In the genomic region with DNA sequence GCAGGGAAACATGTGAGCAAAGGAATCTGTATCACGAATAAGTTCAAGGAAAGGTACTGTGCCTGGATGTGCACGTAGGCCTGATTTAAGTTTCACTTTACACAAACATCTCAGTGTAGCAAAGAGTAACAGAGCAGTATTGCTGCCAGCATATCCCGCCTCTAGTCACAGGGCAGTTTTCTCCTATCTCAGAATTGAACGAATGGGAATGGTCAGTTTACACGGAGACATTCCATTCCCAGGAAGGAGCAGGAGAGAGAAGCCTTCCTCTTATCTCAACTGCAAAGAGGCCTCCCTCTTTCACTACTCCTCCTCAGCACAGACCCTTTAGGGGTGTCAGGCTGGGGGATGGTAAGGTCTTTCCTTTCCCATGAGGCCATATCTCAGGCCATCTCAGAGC, we compare ENCODE assay signal across 7 cellular contexts. TPM values are rescaled to one million over a fixed set of nuclear protein-coding genes. Genes with fewer than 3 reads are reported as not detected.
DNase-seq lines count a peak whose midpoint lies in the region; ATAC-seq, FAIRE-seq and TF ChIP-seq lines count a peak whose summit lies in the region.
"Not testable (repeated sequence)": the region's sequence is repeated elsewhere in the genome, so short reads cannot be mapped to it uniquely, and the experiment has no call there.

No MANE protein-coding gene starts in this region.

- H2AFZ ChIP-seq in HepG2 (ENCODE audit: low read length) (peak overlapping the region; percentile 83), neural progenitor cell (replicated peaks) (peak overlapping the region; percentile 8), smooth muscle cell (ENCODE audit: low read depth) (peak overlapping the region; percentile 45)

- H3K36me3 ChIP-seq in HUES64 (ENCODE audit: insufficient read depth, low read length); HepG2 (replicated peaks in 1 of 2; ENCODE audit: control insufficient read depth in 1 of 2, insufficient read depth in 2 of 2, low read length in 2 of 2); neural progenitor cell; smooth muscle cell (ENCODE audit: low read depth): not testable (repeated sequence)

- CTCF ChIA-PET in HepG2 (lab: Yijun Ruan, JAX; ENCODE audit: low intra/inter-chr PET ratio, low total read pairs): interaction anchor here (1.7 to 2.7 kb wide), 2 partner anchors 164 to 203 kb away, joined by 3 to 31 read pairs; no protein-coding TSS in a partner anchor

- not testable (repeated sequence) for ATAC-seq in HepG2

- not testable (repeated sequence) for H3K27me3 ChIP-seq in HUES64 (ENCODE audit: insufficient read depth, low read length); HepG2 (ENCODE audit: control insufficient read depth in 1 of 2, insufficient read depth in 2 of 2, low read length in 2 of 2); neural progenitor cell; smooth muscle cell (ENCODE audit: low read depth)

- POLR2A ChIA-PET in HepG2 (lab: Yijun Ruan, JAX): not testable (repeated sequence)

- H3K36me3 Mint-ChIP-seq in T-helper 2 cell treated with Interferon-gamma antibody and Interleukin-4, amounts not matched to agents 5 μg/mL and 100 μg/mL, for 36 hours (ENCODE audit: low read depth); brain; neural progenitor cell: not testable (repeated sequence)

- peak overlapping the region; percentile 65 for H3K27ac Mint-ChIP-seq in T-helper 2 cell treated with Interferon-gamma antibody and Interleukin-4, amounts not matched to agents 5 μg/mL and 100 μg/mL, for 36 hours
- peak overlapping the region; percentile 69 to 95 (median 85) for H3K27ac Mint-ChIP-seq in brain
- H3K27ac Mint-ChIP-seq in neural progenitor cell: not testable (repeated sequence)

- not testable (repeated sequence) for H3K4me1 ChIP-seq in HUES64 (ENCODE audit: insufficient read depth, low read length)
- H3K4me1 ChIP-seq in HepG2 (ENCODE audit: insufficient read depth, low read length) (peaks cover 27% of the 10 kb centered on the region), neural progenitor cell (peaks cover 15% of the 10 kb centered on the region), smooth muscle cell (ENCODE audit: low read depth) (peaks cover 19% of the 10 kb centered on the region)

- H3K9ac ChIP-seq in HUES64 (ENCODE audit: low read depth, low read length); neural progenitor cell; smooth muscle cell (ENCODE audit: low read depth): not testable (repeated sequence)
- H3K9ac ChIP-seq in HepG2 (ENCODE audit: insufficient read depth, low read depth, low read length): peak overlapping the region; percentile 56

- H3K4me3 ChIP-seq in HUES64 (ENCODE audit: low read length); neural progenitor cell: not testable (repeated sequence)
- H3K4me3 ChIP-seq in fibroblast of pulmonary artery (replicated peaks; ENCODE audit: low read depth, low read length): peak overlapping the region; percentile 5
- H3K4me3 ChIP-seq in HepG2 (replicated peaks in 1 of 3; ENCODE audit: insufficient read depth in 1 of 3, low read depth in 2 of 3, low read length in 3 of 3): peak overlapping the region; percentile 46 to 65 (median 52); a peak in 5 of 6 replicates
- H3K4me3 ChIP-seq in smooth muscle cell: peak overlapping the region; percentile 30

- not testable (repeated sequence) for H3K4me3 Mint-ChIP-seq in T-helper 2 cell treated with Interferon-gamma antibody and Interleukin-4, amounts not matched to agents 5 μg/mL and 100 μg/mL, for 36 hours; neural progenitor cell
- peak overlapping the region in 4 of 5 experiments; percentile 60 to 95 (median 81) for H3K4me3 Mint-ChIP-seq in brain

- H3K9me3 Mint-ChIP-seq in T-helper 2 cell treated with Interferon-gamma antibody and Interleukin-4, amounts not matched to agents 5 μg/mL and 100 μg/mL, for 36 hours; brain; neural progenitor cell: not testable (repeated sequence)

- intact Hi-C loops in HepG2 (cut with micrococcal nuclease; ENCODE audit: unreplicated experiment): not testable (repeated sequence)

- H4K20me1 ChIP-seq in HepG2 (ENCODE audit: insufficient read depth, low read length); neural progenitor cell (ENCODE audit: low read depth); smooth muscle cell (ENCODE audit: low read depth): not testable (repeated sequence)

- not testable (repeated sequence) for H3K9me3 ChIP-seq in HUES64 (ENCODE audit: insufficient read depth, low read depth, low read length); HepG2 (ENCODE audit: low read length); neural progenitor cell (ENCODE audit: low read depth); smooth muscle cell (replicated peaks; ENCODE audit: low read depth)

- TF ChIP-seq CTCF in brain (conservative IDR thresholded peaks at IDR 0.05); fibroblast of pulmonary artery (IDR thresholded peaks at IDR 0.05; ENCODE audit: low read length, missing control alignments); HepG2 (CRISPR knock-in tag; IDR thresholded peaks at IDR 0.05); neural progenitor cell (IDR thresholded peaks at IDR 0.05); smooth muscle cell (IDR thresholded peaks at IDR 0.05; ENCODE audit: borderline replicate concordance, insufficient read depth, poor library complexity, severe bottlenecking): not testable (repeated sequence)

- WGBS in HUES64: 70% methylated on average over 5 of the region's 5 CpGs
- 3% methylated on average over 5 of the region's 5 CpGs for WGBS in HepG2 (ENCODE audit: low lambda C conversion rate)
- WGBS in smooth muscle cell (ENCODE audit: low lambda C conversion rate): 45% methylated on average over 5 of the region's 5 CpGs

- in situ Hi-C loops in HepG2 (cut with HindIII; ENCODE audit: extremely low pct_ligation_motif_present, low pct_unique_long_range_greater_than_20kb): loop anchor here (25.0 kb wide), 1 partner anchor 652 kb away; the partner anchor contains the start of genes OR7G3 and ZNF317

- H3F3A ChIP-seq in neural progenitor cell (ENCODE audit: low read depth) (peaks cover 49% of the 10 kb centered on the region), smooth muscle cell (ENCODE audit: low read depth) (peaks cover 45% of the 10 kb centered on the region)

- not testable (repeated sequence) for H3K27me3 Mint-ChIP-seq in T-helper 2 cell treated with Interferon-gamma antibody and Interleukin-4, amounts not matched to agents 5 μg/mL and 100 μg/mL, for 36 hours (ENCODE audit: low read depth); brain; neural progenitor cell (ENCODE audit: insufficient read depth, low read depth)

- H3K4me2 ChIP-seq in HepG2 (ENCODE audit: low read depth, low read length) (peak overlapping the region; percentile 90), smooth muscle cell (peak overlapping the region; percentile 17)
- not testable (repeated sequence) for H3K4me2 ChIP-seq in neural progenitor cell

- TF ChIP-seq POLR2A in HepG2 (IDR thresholded peaks at IDR 0.05; ENCODE audit: insufficient read depth in 1 of 2, low read depth in 2 of 2, low read length in 2 of 2): not testable (repeated sequence)

- peak overlapping the region; percentile 55; the same call in 1 of the 2 replicates for H3K27ac ChIP-seq in HUES64 (ENCODE audit: low read depth, low read length)
- not testable (repeated sequence) for H3K27ac ChIP-seq in HepG2 (ENCODE audit: extremely low read length, insufficient read depth, low read length); neural progenitor cell
- H3K27ac ChIP-seq in smooth muscle cell (ENCODE audit: low read depth): peak overlapping the region; percentile 77

- H3K79me2 ChIP-seq in HepG2 (ENCODE audit: insufficient read depth, low read length); neural progenitor cell (ENCODE audit: low read depth); smooth muscle cell (ENCODE audit: low read depth): not testable (repeated sequence)

- peaks cover 25% of the 10 kb centered on the region for H3K4me1 Mint-ChIP-seq in T-helper 2 cell treated with Interferon-gamma antibody and Interleukin-4, amounts not matched to agents 5 μg/mL and 100 μg/mL, for 36 hours (ENCODE audit: low read depth)
- H3K4me1 Mint-ChIP-seq in brain: peaks cover 47% of the 10 kb centered on the region
- H3K4me1 Mint-ChIP-seq in neural progenitor cell: peaks cover 25% of the 10 kb centered on the region

- not testable (repeated sequence) for TF ChIP-seq EP300 in HepG2 (IDR thresholded peaks at IDR 0.05; ENCODE audit: low read depth in 2 of 2, low read length in 2 of 2); HepG2 (CRISPR knock-in tag; IDR thresholded peaks at IDR 0.05; ENCODE audit: borderline replicate concordance)

- not testable (repeated sequence) for DNase-seq in T-helper 2 cell treated with Interferon-gamma antibody and Interleukin-4, amounts not matched to agents 5 μg/mL and 100 μg/mL, for 36 hours (ENCODE audit: low spot score); HepG2 (ENCODE audit: low spot score); neural progenitor cell (ENCODE audit: low spot score); smooth muscle cell (lab: John Stamatoyannopoulos, UW; ENCODE audit: unreplicated experiment)
- DNase-seq in fibroblast of pulmonary artery (ENCODE audit: low read depth): peak; percentile 56

- TF ChIP-seq RAD21 in HepG2 (CRISPR knock-in tag; IDR thresholded peaks at IDR 0.05): not testable (repeated sequence)

- BruUV-seq in HepG2 (replicated peaks; lab: Mats Ljungman, UMichigan): not testable (repeated sequence)

- FAIRE-seq in HepG2 (lab: Jason Lieb, UNC): not testable (repeated sequence)

RNA-seq across cellular contexts. Expression of gene ZNF846, which starts 21.0 kb away (rescaled TPM):
- 6.6 TPM for polyA plus RNA-seq in HUES64 (2013, experiment 1 of 2)
- polyA plus RNA-seq in HUES64 (2013, experiment 2 of 2): 6.8 TPM
- 5.3 TPM for polyA plus RNA-seq in brain (ENCODE audit: insufficient read depth, low read depth, low replicate concordance)
- 3.7 and 5.4 TPM in 2 replicates for total RNA-seq in HepG2 (2016; rRNA removed; fragmentation: Illumina TruSeq; extraction: Trizol)
- 1.6 and 2.6 TPM in 2 replicates for total RNA-seq in HepG2 (2016; cell fraction: cytosol; rRNA removed; fragmentation: Illumina TruSeq; extraction: Trizol; ENCODE audit: low read depth)
- total RNA-seq in HepG2 (2016; cell fraction: insoluble cytoplasmic fraction; rRNA removed; fragmentation: Illumina TruSeq; extraction: Trizol): 4.3 and 4.7 TPM in 2 replicates
- 2.1 and 3.0 TPM in 2 replicates for total RNA-seq in HepG2 (2016; cell fraction: membrane; rRNA removed; fragmentation: Illumina TruSeq; extraction: Trizol)
- total RNA-seq in HepG2 (2016; cell fraction: nucleus; rRNA removed; fragmentation: Illumina TruSeq; extraction: Trizol): 8.0 and 9.0 TPM in 2 replicates
- 4.7 and 4.8 TPM in 2 replicates for polyA plus RNA-seq in HepG2 (2011; rRNA removed)
- polyA plus RNA-seq in HepG2 (2011; cell fraction: cytosol; rRNA removed): 1.6 and 2.3 TPM in 2 replicates
- polyA plus RNA-seq in HepG2 (2011; cell fraction: nucleus; rRNA removed): 5.1 and 8.8 TPM in 2 replicates
- 3.5 and 3.9 TPM in 2 replicates for polyA plus RNA-seq in HepG2 (2012)
- 1.2 and 1.7 TPM in 2 replicates for polyA plus RNA-seq in HepG2 (2016; cell fraction: cytosol; fragmentation: Illumina TruSeq; extraction: Trizol; ENCODE audit: low read depth)
- 2.1 and 2.2 TPM in 2 replicates for polyA plus RNA-seq in HepG2 (2016; cell fraction: insoluble cytoplasmic fraction; fragmentation: Illumina TruSeq; extraction: Trizol; ENCODE audit: low read depth)
- polyA plus RNA-seq in HepG2 (2016; cell fraction: membrane; fragmentation: Illumina TruSeq; extraction: Trizol; ENCODE audit: low read depth): 1.3 and 1.4 TPM in 2 replicates
- polyA plus RNA-seq in HepG2 (2016; cell fraction: nucleus; fragmentation: Illumina TruSeq; extraction: Trizol; ENCODE audit: insufficient read depth, low read depth): 13.0 and 15.2 TPM in 2 replicates
- 3.4 TPM in 1 of 2 replicates, not detected in the other for polyA minus RNA-seq in HepG2 (2011; rRNA and poly(A)+ RNA removed; ENCODE audit: low replicate concordance)
- polyA minus RNA-seq in HepG2 (2011; cell fraction: cytosol; rRNA and poly(A)+ RNA removed): 0.79 and 0.97 TPM in 2 replicates
- 19.5 and 21.5 TPM in 2 replicates for polyA minus RNA-seq in HepG2 (2011; cell fraction: nucleus; rRNA and poly(A)+ RNA removed)
- 13.1 and 18.0 TPM in 2 replicates for total RNA-seq in neural progenitor cell (ENCODE audit: low replicate concordance)
- total RNA-seq in smooth muscle cell: 12.3 and 48.6 TPM in 2 replicates
- 17.6 and 19.7 TPM in 2 replicates for polyA plus RNA-seq in smooth muscle cell

RNA-seq across cellular contexts. Expression of gene FBXL12, which starts 29.3 kb away (rescaled TPM):
- 21.2 TPM for polyA plus RNA-seq in HUES64 (2013, experiment 1 of 2)
- 20.5 TPM for polyA plus RNA-seq in HUES64 (2013, experiment 2 of 2)
- 15.3 TPM for polyA plus RNA-seq in brain (ENCODE audit: insufficient read depth, low read depth, low replicate concordance)
- 19.0 and 20.4 TPM in 2 replicates for total RNA-seq in HepG2 (2016; rRNA removed; fragmentation: Illumina TruSeq; extraction: Trizol)
- 6.1 and 6.2 TPM in 2 replicates for total RNA-seq in HepG2 (2016; cell fraction: cytosol; rRNA removed; fragmentation: Illumina TruSeq; extraction: Trizol; ENCODE audit: low read depth)
- total RNA-seq in HepG2 (2016; cell fraction: insoluble cytoplasmic fraction; rRNA removed; fragmentation: Illumina TruSeq; extraction: Trizol): 15.4 and 21.7 TPM in 2 replicates
- 9.7 and 12.3 TPM in 2 replicates for total RNA-seq in HepG2 (2016; cell fraction: membrane; rRNA removed; fragmentation: Illumina TruSeq; extraction: Trizol)
- 18.7 and 20.1 TPM in 2 replicates for total RNA-seq in HepG2 (2016; cell fraction: nucleus; rRNA removed; fragmentation: Illumina TruSeq; extraction: Trizol)
- polyA plus RNA-seq in HepG2 (2011; rRNA removed): 23.1 and 30.1 TPM in 2 replicates
- polyA plus RNA-seq in HepG2 (2011; cell fraction: cytosol; rRNA removed): 15.4 and 23.3 TPM in 2 replicates
- polyA plus RNA-seq in HepG2 (2011; cell fraction: nucleus; rRNA removed): 56.0 and 59.0 TPM in 2 replicates
- polyA plus RNA-seq in HepG2 (2012): 17.5 and 22.5 TPM in 2 replicates
- 2.6 and 3.8 TPM in 2 replicates for polyA plus RNA-seq in HepG2 (2016; cell fraction: cytosol; fragmentation: Illumina TruSeq; extraction: Trizol; ENCODE audit: low read depth)
- polyA plus RNA-seq in HepG2 (2016; cell fraction: insoluble cytoplasmic fraction; fragmentation: Illumina TruSeq; extraction: Trizol; ENCODE audit: low read depth): 21.5 and 27.0 TPM in 2 replicates
- polyA plus RNA-seq in HepG2 (2016; cell fraction: membrane; fragmentation: Illumina TruSeq; extraction: Trizol; ENCODE audit: low read depth): 7.6 and 8.6 TPM in 2 replicates
- 35.6 and 40.1 TPM in 2 replicates for polyA plus RNA-seq in HepG2 (2016; cell fraction: nucleus; fragmentation: Illumina TruSeq; extraction: Trizol; ENCODE audit: insufficient read depth, low read depth)
- 9.7 and 38.5 TPM in 2 replicates for polyA minus RNA-seq in HepG2 (2011; rRNA and poly(A)+ RNA removed; ENCODE audit: low replicate concordance)
- polyA minus RNA-seq in HepG2 (2011; cell fraction: cytosol; rRNA and poly(A)+ RNA removed): 10.0 and 11.3 TPM in 2 replicates
- 25.1 and 28.3 TPM in 2 replicates for polyA minus RNA-seq in HepG2 (2011; cell fraction: nucleus; rRNA and poly(A)+ RNA removed)
- 9.9 and 27.3 TPM in 2 replicates for total RNA-seq in neural progenitor cell (ENCODE audit: low replicate concordance)
- 38.2 and 41.3 TPM in 2 replicates for total RNA-seq in smooth muscle cell
- 62.5 and 73.5 TPM in 2 replicates for polyA plus RNA-seq in smooth muscle cell

RNA-seq across cellular contexts. Expression of gene UBL5, which starts 38.1 kb away (rescaled TPM):
- polyA plus RNA-seq in HUES64 (2013, experiment 1 of 2): 520 TPM
- polyA plus RNA-seq in HUES64 (2013, experiment 2 of 2): 548 TPM
- polyA plus RNA-seq in brain (ENCODE audit: insufficient read depth, low read depth, low replicate concordance) (841 TPM), HepG2 (2011; rRNA removed) (427 and 487 TPM in 2 replicates), smooth muscle cell (574 and 631 TPM in 2 replicates)
- total RNA-seq in HepG2 (2016; rRNA removed; fragmentation: Illumina TruSeq; extraction: Trizol) (373 and 382 TPM in 2 replicates), neural progenitor cell (ENCODE audit: low replicate concordance) (628 and 652 TPM in 2 replicates), smooth muscle cell (516 and 848 TPM in 2 replicates)
- total RNA-seq in HepG2 (2016; cell fraction: cytosol; rRNA removed; fragmentation: Illumina TruSeq; extraction: Trizol; ENCODE audit: low read depth): 139 and 172 TPM in 2 replicates
- total RNA-seq in HepG2 (2016; cell fraction: insoluble cytoplasmic fraction; rRNA removed; fragmentation: Illumina TruSeq; extraction: Trizol): 375 and 403 TPM in 2 replicates
- total RNA-seq in HepG2 (2016; cell fraction: membrane; rRNA removed; fragmentation: Illumina TruSeq; extraction: Trizol): 186 and 246 TPM in 2 replicates
- 155 and 174 TPM in 2 replicates for total RNA-seq in HepG2 (2016; cell fraction: nucleus; rRNA removed; fragmentation: Illumina TruSeq; extraction: Trizol)
- polyA plus RNA-seq in HepG2 (2011; cell fraction: cytosol; rRNA removed): 507 and 557 TPM in 2 replicates
- 178 and 205 TPM in 2 replicates for polyA plus RNA-seq in HepG2 (2011; cell fraction: nucleus; rRNA removed)
- polyA plus RNA-seq in HepG2 (2012): 308 and 326 TPM in 2 replicates
- 140 and 221 TPM in 2 replicates for polyA plus RNA-seq in HepG2 (2016; cell fraction: cytosol; fragmentation: Illumina TruSeq; extraction: Trizol; ENCODE audit: low read depth)
- 360 and 409 TPM in 2 replicates for polyA plus RNA-seq in HepG2 (2016; cell fraction: insoluble cytoplasmic fraction; fragmentation: Illumina TruSeq; extraction: Trizol; ENCODE audit: low read depth)
- 156 and 243 TPM in 2 replicates for polyA plus RNA-seq in HepG2 (2016; cell fraction: membrane; fragmentation: Illumina TruSeq; extraction: Trizol; ENCODE audit: low read depth)
- 294 and 307 TPM in 2 replicates for polyA plus RNA-seq in HepG2 (2016; cell fraction: nucleus; fragmentation: Illumina TruSeq; extraction: Trizol; ENCODE audit: insufficient read depth, low read depth)
- 47.1 and 96.5 TPM in 2 replicates for polyA minus RNA-seq in HepG2 (2011; rRNA and poly(A)+ RNA removed; ENCODE audit: low replicate concordance)
- polyA minus RNA-seq in HepG2 (2011; cell fraction: cytosol; rRNA and poly(A)+ RNA removed): 33.3 and 39.4 TPM in 2 replicates
- 21.3 and 28.2 TPM in 2 replicates for polyA minus RNA-seq in HepG2 (2011; cell fraction: nucleus; rRNA and poly(A)+ RNA removed)

RNA-seq across cellular contexts. Expression of gene PIN1, which starts 45.5 kb away (rescaled TPM):
- 75.6 TPM for polyA plus RNA-seq in HUES64 (2013, experiment 1 of 2)
- 70.8 TPM for polyA plus RNA-seq in HUES64 (2013, experiment 2 of 2)
- 273 TPM for polyA plus RNA-seq in brain (ENCODE audit: insufficient read depth, low read depth, low replicate concordance)
- total RNA-seq in HepG2 (2016; rRNA removed; fragmentation: Illumina TruSeq; extraction: Trizol): 67.3 and 72.0 TPM in 2 replicates
- total RNA-seq in HepG2 (2016; cell fraction: cytosol; rRNA removed; fragmentation: Illumina TruSeq; extraction: Trizol; ENCODE audit: low read depth): 25.2 and 25.3 TPM in 2 replicates
- 65.2 and 75.0 TPM in 2 replicates for total RNA-seq in HepG2 (2016; cell fraction: insoluble cytoplasmic fraction; rRNA removed; fragmentation: Illumina TruSeq; extraction: Trizol)
- total RNA-seq in HepG2 (2016; cell fraction: membrane; rRNA removed; fragmentation: Illumina TruSeq; extraction: Trizol): 37.0 and 38.0 TPM in 2 replicates
- total RNA-seq in HepG2 (2016; cell fraction: nucleus; rRNA removed; fragmentation: Illumina TruSeq; extraction: Trizol): 27.3 and 31.0 TPM in 2 replicates
- polyA plus RNA-seq in HepG2 (2011; rRNA removed): 31.9 and 43.2 TPM in 2 replicates
- polyA plus RNA-seq in HepG2 (2011; cell fraction: cytosol; rRNA removed): 39.4 and 64.9 TPM in 2 replicates
- polyA plus RNA-seq in HepG2 (2011; cell fraction: nucleus; rRNA removed): 44.7 and 53.7 TPM in 2 replicates
- 19.6 and 20.3 TPM in 2 replicates for polyA plus RNA-seq in HepG2 (2012)
- 20.1 and 20.5 TPM in 2 replicates for polyA plus RNA-seq in HepG2 (2016; cell fraction: cytosol; fragmentation: Illumina TruSeq; extraction: Trizol; ENCODE audit: low read depth)
- polyA plus RNA-seq in HepG2 (2016; cell fraction: insoluble cytoplasmic fraction; fragmentation: Illumina TruSeq; extraction: Trizol; ENCODE audit: low read depth): 61.0 and 62.9 TPM in 2 replicates
- 30.3 TPM in 2 replicates for polyA plus RNA-seq in HepG2 (2016; cell fraction: membrane; fragmentation: Illumina TruSeq; extraction: Trizol; ENCODE audit: low read depth)
- polyA plus RNA-seq in HepG2 (2016; cell fraction: nucleus; fragmentation: Illumina TruSeq; extraction: Trizol; ENCODE audit: insufficient read depth, low read depth): 55.0 and 61.1 TPM in 2 replicates
- polyA minus RNA-seq in HepG2 (2011; rRNA and poly(A)+ RNA removed; ENCODE audit: low replicate concordance): 15.9 and 27.0 TPM in 2 replicates
- polyA minus RNA-seq in HepG2 (2011; cell fraction: cytosol; rRNA and poly(A)+ RNA removed): 10.9 and 16.1 TPM in 2 replicates
- polyA minus RNA-seq in HepG2 (2011; cell fraction: nucleus; rRNA and poly(A)+ RNA removed): 6.3 and 7.9 TPM in 2 replicates
- 43.4 and 141 TPM in 2 replicates for total RNA-seq in neural progenitor cell (ENCODE audit: low replicate concordance)
- 68.0 and 73.0 TPM in 2 replicates for total RNA-seq in smooth muscle cell
- polyA plus RNA-seq in smooth muscle cell: 127 and 149 TPM in 2 replicates

Comparison
In these comparisons a context has a peak if more than half of its experiments do, and no peak if none do; other contexts are left out.
1. H2AFZ ChIP-seq: peak in every context shown above with its lines; median percentile 83 in HepG2; 45 in smooth muscle cell; 8 in neural progenitor cell.